Comparison of ENCODE assay signal across 8 cellular contexts in genomic region chr9:35606138-35606504, GRCh38. TPM values are rescaled to one million over a fixed set of nuclear protein-coding genes. Genes with fewer than 3 reads are reported as not detected.
DNase-seq lines count a peak whose midpoint lies in the region; ATAC-seq and TF ChIP-seq lines count a peak whose summit lies in the region.

No MANE protein-coding gene starts in this region.

- no peaks in the 10 kb centered on the region for H3K27me3 ChIP-seq in HUES48 (ENCODE audit: control insufficient read depth, insufficient read depth, low read length)
- no peaks in the 10 kb centered on the region for H3K27me3 ChIP-seq in mucosa of rectum (ENCODE audit: control insufficient read depth in 2 of 2, insufficient read depth in 2 of 2, low read length in 2 of 2)

- CTCF ChIA-PET in MCF 10A (lab: Yijun Ruan, JAX): interaction anchor here (0.5 kb wide), 1 partner anchor 37 kb away, joined by 3 read pairs; no protein-coding TSS in a partner anchor

- no TSS peak for BruUV-seq in MCF 10A (replicated peaks; lab: Mats Ljungman, UMichigan)

- POLR2A ChIA-PET in MCF 10A (lab: Yijun Ruan, JAX): interaction anchor here (0.6 to 3.9 kb wide), 6 partner anchors 40 to 534 kb away, joined by 3 to 63 read pairs (median 6); partner anchors contain the start of genes CREB3, TLN1 and VCP

- DNase-seq in AG09309 (ENCODE audit: low read depth): no peak
- DNase-seq in MCF 10A (ENCODE audit: unreplicated experiment): no peak
- DNase-seq in GOT3 (lab: John Stamatoyannopoulos, UW): no peak

- H3K9ac ChIP-seq in HUES48 (ENCODE audit: low read depth, low read length) (peak overlapping the region; percentile 44), mucosa of rectum (ENCODE audit: low read depth in 1 of 2, low read length in 2 of 2) (peak overlapping the region; percentile 65 to 79)

- H3K9me3 ChIP-seq in HUES48 (ENCODE audit: control insufficient read depth, insufficient read depth, low read length): no peaks in the 10 kb centered on the region
- H3K9me3 ChIP-seq in mucosa of rectum (ENCODE audit: control insufficient read depth in 2 of 2, low read length in 2 of 2): no peaks in the 10 kb centered on the region

- peak overlapping the region; percentile 74 for H3K4me3 ChIP-seq in AG09309 (ENCODE audit: control insufficient read depth, low read depth, low read length)
- peak overlapping the region; percentile 77 for H3K4me3 ChIP-seq in HUES48 (ENCODE audit: low read depth, low read length)
- peak overlapping the region; percentile 72 to 75 for H3K4me3 ChIP-seq in mucosa of rectum (ENCODE audit: low read length in 2 of 2)

- H3K27ac Mint-ChIP-seq in MCF 10A (ENCODE audit: low read depth, unreplicated experiment): peak overlapping the region; percentile 31

- H3K4me1 Mint-ChIP-seq in MCF 10A (ENCODE audit: insufficient read depth, unreplicated experiment): peaks cover 28% of the 10 kb centered on the region

- H3K4me1 ChIP-seq in HUES48 (ENCODE audit: control insufficient read depth, insufficient read depth, low read length): peaks cover 4% of the 10 kb centered on the region; the same call in 1 of the 2 replicates
- peaks cover 22 to 24% of the 10 kb centered on the region in 2 donors for H3K4me1 ChIP-seq in mucosa of rectum (ENCODE audit: control insufficient read depth in 2 of 2, insufficient read depth in 2 of 2, low read length in 2 of 2)

- intact Hi-C loops in MCF 10A (cut with micrococcal nuclease): loop anchor here (10.0 kb wide), 1 partner anchor 491 kb away; the partner anchor contains the start of gene ATOSB

- H3K36me3 ChIP-seq in HUES48 (ENCODE audit: control insufficient read depth, insufficient read depth, low read length): peaks cover 26% of the 10 kb centered on the region
- peaks cover 9 to 24% of the 10 kb centered on the region in 2 donors for H3K36me3 ChIP-seq in mucosa of rectum (ENCODE audit: control insufficient read depth in 2 of 2, insufficient read depth in 2 of 2, low read length in 2 of 2)

- no peaks in the 10 kb centered on the region for H3K9me3 Mint-ChIP-seq in MCF 10A (ENCODE audit: unreplicated experiment)

- H3K27ac ChIP-seq in HUES48 (ENCODE audit: low read depth, low read length) (no peak overlapping the region), mucosa of rectum (ENCODE audit: low read depth in 2 of 2, low read length in 2 of 2) (peak overlapping the region in 1 of 2 donors; percentile 70)

- H3K36me3 Mint-ChIP-seq in MCF 10A (ENCODE audit: insufficient read depth, unreplicated experiment): peaks cover 33% of the 10 kb centered on the region

- no peak for ATAC-seq in HG03565 (IDR thresholded peaks at IDR 0.05; ENCODE audit: unreplicated experiment)
- no peak for ATAC-seq in HG02870 (IDR thresholded peaks at IDR 0.05; ENCODE audit: unreplicated experiment)
- ATAC-seq in GM21528 (IDR thresholded peaks at IDR 0.05; ENCODE audit: low FRiP score, unreplicated experiment): no peak

- peak overlapping the region; percentile 73 for H3K4me3 Mint-ChIP-seq in MCF 10A (ENCODE audit: unreplicated experiment)

- TF ChIP-seq CTCF in AG09309 (IDR thresholded peaks at IDR 0.05; ENCODE audit: control insufficient read depth, insufficient read depth, low read depth, low read length, missing control alignments): no peak
- TF ChIP-seq CTCF in MCF 10A (IDR thresholded peaks at IDR 0.05; ENCODE audit: unreplicated experiment): no peak

- H3K27me3 Mint-ChIP-seq in MCF 10A (ENCODE audit: insufficient read depth, unreplicated experiment): no peaks in the 10 kb centered on the region

RNA-seq across cellular contexts. Expression of gene TESK1, which starts 1.1 kb away (rescaled TPM):
- total RNA-seq in MCF 10A (2022): 32.1 and 41.9 TPM in 2 replicates

RNA-seq across cellular contexts. Expression of gene CD72, which starts 12.1 kb away (rescaled TPM):
- total RNA-seq in MCF 10A (2022): 1.6 and 1.8 TPM in 2 replicates

RNA-seq across cellular contexts. Expression of gene SIT1, which starts 44.6 kb away (rescaled TPM):
- total RNA-seq in MCF 10A (2022): not detected in 2 replicates

RNA-seq across cellular contexts. Expression of gene RMRP, which starts 51.7 kb away (rescaled TPM):
- total RNA-seq in MCF 10A (2022): 13,245 and 17,503 TPM in 2 replicates

RNA-seq across cellular contexts. Expression of gene CCDC107, which starts 52.0 kb away (rescaled TPM):
- 10.6 and 12.5 TPM in 2 replicates for total RNA-seq in MCF 10A (2022)
